11 cellular contexts compared by ENCODE assay signal in the genomic region with DNA sequence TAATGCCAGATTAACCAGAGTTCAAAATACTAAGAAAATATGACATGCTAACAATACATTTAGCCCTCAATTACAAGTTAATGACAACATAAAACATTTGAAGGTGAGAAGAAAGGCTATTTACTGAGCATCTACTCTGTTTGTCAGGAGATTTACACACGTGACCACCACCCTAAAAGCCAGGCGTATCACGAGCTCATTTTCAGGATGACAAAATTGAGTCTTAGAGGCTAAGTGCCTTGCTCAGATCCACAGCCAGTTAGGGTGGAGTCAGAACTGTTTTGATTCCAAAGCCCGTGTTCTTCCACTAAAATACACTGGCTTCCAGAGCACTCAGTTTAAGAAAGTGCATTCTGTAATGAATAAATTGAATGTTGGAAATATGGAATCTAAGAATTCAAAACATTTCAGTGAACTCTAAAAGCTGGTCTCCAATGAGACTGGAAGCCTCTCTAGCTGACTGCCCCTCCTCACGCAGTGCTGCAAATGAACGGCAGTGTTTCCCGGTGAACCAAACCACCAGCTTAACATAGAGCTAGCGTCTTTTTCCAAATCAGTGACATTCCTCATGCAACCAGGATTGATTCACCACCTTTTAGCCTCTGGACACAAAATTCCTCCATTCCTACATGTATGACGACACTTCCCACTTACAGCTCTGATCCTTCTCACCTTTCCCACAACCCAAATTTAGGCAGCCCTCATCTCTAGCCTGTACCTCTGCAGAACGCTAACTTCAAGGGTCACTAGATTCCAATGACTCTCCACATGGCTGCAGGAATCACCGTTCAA. TPM values are rescaled to one million over a fixed set of nuclear protein-coding genes. Genes with fewer than 3 reads are reported as not detected.
DNase-seq lines count a peak whose midpoint lies in the region; ATAC-seq, FAIRE-seq and TF ChIP-seq lines count a peak whose summit lies in the region.
"Had no signal": no experiment of that assay in that cellular context is flagged by ENCODE, and none has a peak within 500 bp of the region (broad histone marks: within the 10 kb centered on the region; RNA-seq: fewer than 3 reads in every experiment).

No MANE protein-coding gene starts in this region.

- TF ChIP-seq CTCF in astrocyte of the spinal cord (IDR thresholded peaks at IDR 0.05; ENCODE audit: low read depth, low read length) = no peak
- no peak for TF ChIP-seq CTCF in left ventricle myocardium inferior (IDR thresholded peaks at IDR 0.05; ENCODE audit: borderline replicate concordance)
- TF ChIP-seq CTCF in GM10266 (IDR thresholded peaks at IDR 0.05; ENCODE audit: control insufficient read depth, insufficient read depth, low read depth, missing control alignments) = no peak

- H3K4me1 ChIP-seq in left ventricle myocardium inferior = peaks cover 99% of the 10 kb centered on the region

- intact Hi-C loops in left ventricle myocardium inferior (cut with micrococcal nuclease) = no loop called here

- in situ Hi-C loops in astrocyte of the spinal cord (cut with HindIII; ENCODE audit: low sequenced_read_pairs) = no loop called here

- no peaks in the 10 kb centered on the region for H3K36me3 ChIP-seq in left ventricle myocardium inferior

- no peaks in the 10 kb centered on the region for H3K9me3 Mint-ChIP-seq in stimulated activated effector memory CD8-positive, alpha-beta T cell treated with anti-CD3 and anti-CD28 coated beads, Interleukin-12 subunit alpha, Interleukin-12 subunit beta, amount 100 ng/mL, for 72 hours
- H3K9me3 Mint-ChIP-seq: activated naive CD4-positive, alpha-beta T cell treated with anti-CD3 and anti-CD28 coated beads, Interleukin-2, amount 10 ng/mL, durations not matched to agents 7 days and 5 days had no signal

- H3K27ac Mint-ChIP-seq in stimulated activated effector memory CD8-positive, alpha-beta T cell treated with anti-CD3 and anti-CD28 coated beads, Interleukin-12 subunit alpha, Interleukin-12 subunit beta, amount 100 ng/mL, for 72 hours = peak overlapping the region; percentile 85
- H3K27ac Mint-ChIP-seq: activated naive CD4-positive, alpha-beta T cell treated with anti-CD3 and anti-CD28 coated beads, Interleukin-2, amount 10 ng/mL, durations not matched to agents 7 days and 5 days had no signal

- no peaks in the 10 kb centered on the region for H3K9me3 ChIP-seq in left ventricle myocardium inferior (replicated peaks)

- ATAC-seq in stimulated activated effector memory CD8-positive, alpha-beta T cell treated with anti-CD3 and anti-CD28 coated beads, Interleukin-12 subunit alpha, Interleukin-12 subunit beta, amount 100 ng/mL, for 72 hours = no peak
- ATAC-seq in HG02870 (IDR thresholded peaks at IDR 0.05; ENCODE audit: unreplicated experiment) (no peak), HG03108 (IDR thresholded peaks at IDR 0.05; ENCODE audit: unreplicated experiment) (no peak)

- peak; percentile 47 for DNase-seq in H54 (ENCODE audit: insufficient read length, low spot score)
- DNase-seq in astrocyte of the spinal cord (ENCODE audit: low read depth, low spot score) = peak; percentile 46
- no peak for DNase-seq in left ventricle myocardium inferior
- no peak for DNase-seq in stimulated activated effector memory CD8-positive, alpha-beta T cell treated with anti-CD3 and anti-CD28 coated beads, Interleukin-12 subunit alpha, Interleukin-12 subunit beta, amount 100 ng/mL, for 72 hours (ENCODE audit: low spot score in 2 of 2)
- DNase-seq in GM10266 (ENCODE audit: extremely low spot score) = no peak
- DNase-seq in NCI-H510A treated with DMSO at 0.1 percent for 48 hours (lab: John Stamatoyannopoulos, UW) = no peak
- DNase-seq: activated naive CD4-positive, alpha-beta T cell treated with anti-CD3 and anti-CD28 coated beads, Interleukin-2, amount 10 ng/mL, durations not matched to agents 7 days and 5 days; NCI-H1694; T-helper 2 cell had no signal

- peaks cover 28% of the 10 kb centered on the region for H3K36me3 Mint-ChIP-seq in stimulated activated effector memory CD8-positive, alpha-beta T cell treated with anti-CD3 and anti-CD28 coated beads, Interleukin-12 subunit alpha, Interleukin-12 subunit beta, amount 100 ng/mL, for 72 hours

- H3K4me3 Mint-ChIP-seq in stimulated activated effector memory CD8-positive, alpha-beta T cell treated with anti-CD3 and anti-CD28 coated beads, Interleukin-12 subunit alpha, Interleukin-12 subunit beta, amount 100 ng/mL, for 72 hours = no peak overlapping the region
- H3K4me3 Mint-ChIP-seq: activated naive CD4-positive, alpha-beta T cell treated with anti-CD3 and anti-CD28 coated beads, Interleukin-2, amount 10 ng/mL, durations not matched to agents 7 days and 5 days had no signal

- peaks cover 63% of the 10 kb centered on the region for H3K4me1 Mint-ChIP-seq in stimulated activated effector memory CD8-positive, alpha-beta T cell treated with anti-CD3 and anti-CD28 coated beads, Interleukin-12 subunit alpha, Interleukin-12 subunit beta, amount 100 ng/mL, for 72 hours

- TF ChIP-seq POLR2A in H54 (IDR thresholded peaks at IDR 0.05; ENCODE audit: low read depth, low read length) = no peak

- peak overlapping the region; percentile 67 for H3K27ac ChIP-seq in left ventricle myocardium inferior (replicated peaks)

- H3K4me3 ChIP-seq in astrocyte of the spinal cord (ENCODE audit: low read depth, low read length) = no peak overlapping the region
- no peak overlapping the region for H3K4me3 ChIP-seq in left ventricle myocardium inferior

- no peak for FAIRE-seq in H54 (lab: Jason Lieb, UNC)

- H3K27me3 ChIP-seq in left ventricle myocardium inferior (ENCODE audit: low read depth) = no peaks in the 10 kb centered on the region

RNA-seq across cellular contexts. Expression of a gene that starts 5.9 kb away (rescaled TPM):
- total RNA-seq in left ventricle myocardium inferior = 36.8 TPM

RNA-seq across cellular contexts. Expression of a gene that starts 22.1 kb away (rescaled TPM):
- total RNA-seq in left ventricle myocardium inferior = 10.0 TPM

Comparison
In these comparisons a context has a peak if more than half of its experiments do, and no peak if none do; other contexts are left out.
1. DNase-seq: peak in H54 (single experiment) and astrocyte of the spinal cord (single experiment); none in left ventricle myocardium inferior (single experiment), stimulated activated effector memory CD8-positive, alpha-beta T cell treated with anti-CD3 and anti-CD28 coated beads, Interleukin-12 subunit alpha, Interleukin-12 subunit beta, amount 100 ng/mL, for 72 hours (0 of 2), GM10266 (single experiment) and NCI-H510A treated with DMSO at 0.1 percent for 48 hours (single experiment).